8 cellular contexts compared by ENCODE assay signal in genomic region chr20:32974204-32975064, GRCh38. TPM values are rescaled to one million over a fixed set of nuclear protein-coding genes. Genes with fewer than 3 reads are reported as not detected.
DNase-seq lines count a peak whose midpoint lies in the region; ATAC-seq and TF ChIP-seq lines count a peak whose summit lies in the region.
"Not testable (repeated sequence)": the region's sequence is repeated elsewhere in the genome, so short reads cannot be mapped to it uniquely, and the experiment has no call there.

No MANE protein-coding gene starts in this region.

- not testable (repeated sequence) for H2BK12ac ChIP-seq in neuronal stem cell (ENCODE audit: low read length)

- H3K4me2 ChIP-seq in mesendoderm (ENCODE audit: low read length); neuronal stem cell (ENCODE audit: insufficient read depth, low read length, poor library complexity, severe bottlenecking): not testable (repeated sequence)

- peak; percentile 49 for DNase-seq in ELF-1 (ENCODE audit: low read depth, low spot score)
- DNase-seq in activated CD4-positive, alpha-beta memory T cell treated with anti-CD3 and anti-CD28 coated beads, Interleukin-2, amount 10 ng/mL, durations not matched to agents 7 days and 5 days: peak; percentile 10
- DNase-seq in endodermal cell: peak; percentile 89
- peak; percentile 94 for DNase-seq in mesendoderm
- not testable (repeated sequence) for DNase-seq in neuronal stem cell (ENCODE audit: low spot score)
- peak in 1 of 2 donors; percentile 8 for DNase-seq in stimulated activated naive CD8-positive, alpha-beta T cell treated with anti-CD3 and anti-CD28 coated beads, Interleukin-15, amount 100 ng/mL, for 72 hours

- peak overlapping the region; percentile 4 for H2AK5ac ChIP-seq in mesendoderm (ENCODE audit: low read length)
- H2AK5ac ChIP-seq in neuronal stem cell (ENCODE audit: low read depth, low read length): not testable (repeated sequence)

- not testable (repeated sequence) for H4K91ac ChIP-seq in neuronal stem cell (ENCODE audit: low read depth, low read length, poor library complexity)

- 48 to 70% methylated on average over 7 to 9 of the region's 9 CpGs for WGBS in endodermal cell (ENCODE audit: insufficient coverage in 1 of 2, insufficient read length in 1 of 2), 2 experiments
- no CpG with 5 or more reads among the region's 9 CpGs for WGBS in mesendoderm (ENCODE audit: extremely low coverage, insufficient coverage, low lambda C conversion rate)
- no CpG with 5 or more reads among the region's 9 CpGs for WGBS in neuronal stem cell (ENCODE audit: extremely low coverage in 2 of 2, insufficient read length in 2 of 2, insufficient replicate concordance in 1 of 2), 2 donors

- not testable (repeated sequence) for H4K8ac ChIP-seq in mesendoderm (ENCODE audit: low read depth, low read length); neuronal stem cell (ENCODE audit: low read depth, low read length)

- H3K4me1 Mint-ChIP-seq in activated CD4-positive, alpha-beta memory T cell treated with anti-CD3 and anti-CD28 coated beads, Interleukin-2, amount 10 ng/mL, durations not matched to agents 7 days and 5 days: peaks cover 32% of the 10 kb centered on the region
- H3K4me1 Mint-ChIP-seq in activated naive CD4-positive, alpha-beta T cell treated with anti-CD3 and anti-CD28 coated beads, Interleukin-2, amount 50 U/mL, for 24 hours: peaks cover 37% of the 10 kb centered on the region
- peaks cover 60% of the 10 kb centered on the region for H3K4me1 Mint-ChIP-seq in endodermal cell
- H3K4me1 Mint-ChIP-seq in stimulated activated naive CD8-positive, alpha-beta T cell treated with anti-CD3 and anti-CD28 coated beads, Interleukin-15, amount 100 ng/mL, for 72 hours: not testable (repeated sequence)

- peak overlapping the region; percentile 97 for H3K27ac ChIP-seq in KOPT-K1 (ENCODE audit: low read depth, low read length, poor library complexity, severe bottlenecking)
- H3K27ac ChIP-seq in endodermal cell (ENCODE audit: low read depth, low read length): peak overlapping the region; percentile 77
- peak overlapping the region; percentile 96 for H3K27ac ChIP-seq in mesendoderm (ENCODE audit: low read depth, low read length)
- H3K27ac ChIP-seq in neuronal stem cell (replicated peaks; ENCODE audit: low read length): not testable (repeated sequence)

- peaks cover 14% of the 10 kb centered on the region for H3K4me1 ChIP-seq in endodermal cell (ENCODE audit: control insufficient read depth, insufficient read depth, low read length)
- H3K4me1 ChIP-seq in mesendoderm (ENCODE audit: control insufficient read depth, low read depth, low read length): peaks cover 32% of the 10 kb centered on the region
- H3K4me1 ChIP-seq in neuronal stem cell (ENCODE audit: control insufficient read depth in 2 of 2, insufficient read depth in 1 of 2, low read depth in 1 of 2, low read length in 2 of 2): peaks cover 18% of the 10 kb centered on the region in 2 donors

- H3K4me3 ChIP-seq in endodermal cell (ENCODE audit: low read length); mesendoderm (ENCODE audit: low read length); neuronal stem cell (ENCODE audit: low read length in 2 of 2): not testable (repeated sequence)

- peak overlapping the region; percentile 93 for H3K4ac ChIP-seq in mesendoderm (ENCODE audit: low read depth, low read length)
- not testable (repeated sequence) for H3K4ac ChIP-seq in neuronal stem cell (ENCODE audit: low read length)

- not testable (repeated sequence) for H3K4me3 Mint-ChIP-seq in activated CD4-positive, alpha-beta memory T cell treated with anti-CD3 and anti-CD28 coated beads, Interleukin-2, amount 10 ng/mL, durations not matched to agents 7 days and 5 days; endodermal cell; stimulated activated naive CD8-positive, alpha-beta T cell treated with anti-CD3 and anti-CD28 coated beads, Interleukin-15, amount 100 ng/mL, for 72 hours
- H3K4me3 Mint-ChIP-seq in activated naive CD4-positive, alpha-beta T cell treated with anti-CD3 and anti-CD28 coated beads, Interleukin-2, amount 50 U/mL, for 24 hours: peak overlapping the region; percentile 62

- H2AFZ ChIP-seq in neuronal stem cell (ENCODE audit: low read length): not testable (repeated sequence)

- H2BK5ac ChIP-seq in mesendoderm (ENCODE audit: low read length): peak overlapping the region; percentile 100
- H2BK5ac ChIP-seq in neuronal stem cell (ENCODE audit: low read length): not testable (repeated sequence)

- peaks cover 26% of the 10 kb centered on the region for H3K36me3 Mint-ChIP-seq in activated CD4-positive, alpha-beta memory T cell treated with anti-CD3 and anti-CD28 coated beads, Interleukin-2, amount 10 ng/mL, durations not matched to agents 7 days and 5 days (ENCODE audit: low read depth)
- not testable (repeated sequence) for H3K36me3 Mint-ChIP-seq in activated naive CD4-positive, alpha-beta T cell treated with anti-CD3 and anti-CD28 coated beads, Interleukin-2, amount 50 U/mL, for 24 hours; endodermal cell (ENCODE audit: low read depth)

- peak overlapping the region; percentile 84 for H3K9ac ChIP-seq in endodermal cell (ENCODE audit: extremely low read depth, low read length, poor library complexity, severe bottlenecking)
- peak overlapping the region; percentile 78 for H3K9ac ChIP-seq in mesendoderm (ENCODE audit: low read length)
- not testable (repeated sequence) for H3K9ac ChIP-seq in neuronal stem cell (ENCODE audit: low read depth, low read length, poor library complexity)

- not testable (repeated sequence) for H3K14ac ChIP-seq in neuronal stem cell (ENCODE audit: low read length)

- H3K36me3 ChIP-seq in KOPT-K1 (ENCODE audit: insufficient read depth, low read length); endodermal cell (ENCODE audit: control insufficient read depth, insufficient read depth, low read length); mesendoderm (ENCODE audit: control insufficient read depth, insufficient read depth, low read length); neuronal stem cell (replicated peaks in 1 of 2; ENCODE audit: control insufficient read depth in 2 of 2, insufficient read depth in 2 of 2, low read length in 2 of 2): not testable (repeated sequence)

- H3K9me3 ChIP-seq in KOPT-K1 (ENCODE audit: insufficient read depth, low read length, poor library complexity, severe bottlenecking): peaks cover 13% of the 10 kb centered on the region
- H3K9me3 ChIP-seq in endodermal cell (ENCODE audit: control insufficient read depth, low read length); neuronal stem cell (replicated peaks in 1 of 2; ENCODE audit: control insufficient read depth in 2 of 2, insufficient read depth in 1 of 2, low read depth in 1 of 2, low read length in 2 of 2): not testable (repeated sequence)

- peak overlapping the region; percentile 91 for H3K56ac ChIP-seq in mesendoderm (ENCODE audit: low read length)

- not testable (repeated sequence) for H2BK15ac ChIP-seq in mesendoderm (replicated peaks; ENCODE audit: low read depth); neuronal stem cell (ENCODE audit: low read length)

- H3K9me3 Mint-ChIP-seq in activated CD4-positive, alpha-beta memory T cell treated with anti-CD3 and anti-CD28 coated beads, Interleukin-2, amount 10 ng/mL, durations not matched to agents 7 days and 5 days; activated naive CD4-positive, alpha-beta T cell treated with anti-CD3 and anti-CD28 coated beads, Interleukin-2, amount 50 U/mL, for 24 hours: not testable (repeated sequence)
- peaks cover 18% of the 10 kb centered on the region for H3K9me3 Mint-ChIP-seq in endodermal cell
- peaks cover 7 to 23% of the 10 kb centered on the region in 2 donors for H3K9me3 Mint-ChIP-seq in stimulated activated naive CD8-positive, alpha-beta T cell treated with anti-CD3 and anti-CD28 coated beads, Interleukin-15, amount 100 ng/mL, for 72 hours

- not testable (repeated sequence) for H3K27me3 ChIP-seq in endodermal cell (ENCODE audit: control insufficient read depth, insufficient read depth, low read length, poor library complexity, severe bottlenecking); mesendoderm (ENCODE audit: insufficient read depth, low read length, poor library complexity); neuronal stem cell (ENCODE audit: control insufficient read depth in 3 of 3, insufficient read depth in 3 of 3, low read depth in 1 of 3, low read length in 3 of 3)

- H3K18ac ChIP-seq in mesendoderm (ENCODE audit: low read length): peak overlapping the region; percentile 89
- H3K18ac ChIP-seq in neuronal stem cell (ENCODE audit: low read length): peak overlapping the region; percentile 25

- POLR2A ChIA-PET in activated CD4-positive, alpha-beta memory T cell treated with anti-CD3 and anti-CD28 coated beads, Interleukin-2, amount 10 ng/mL, durations not matched to agents 7 days and 5 days (lab: Charles Lee): interaction anchor here (1.9 kb wide), 1 partner anchor 26 kb away, joined by 5 read pairs; no protein-coding TSS in a partner anchor

- not testable (repeated sequence) for H3K27ac Mint-ChIP-seq in activated CD4-positive, alpha-beta memory T cell treated with anti-CD3 and anti-CD28 coated beads, Interleukin-2, amount 10 ng/mL, durations not matched to agents 7 days and 5 days; endodermal cell
- peak overlapping the region; percentile 92 for H3K27ac Mint-ChIP-seq in activated naive CD4-positive, alpha-beta T cell treated with anti-CD3 and anti-CD28 coated beads, Interleukin-2, amount 50 U/mL, for 24 hours
- H3K27ac Mint-ChIP-seq in stimulated activated naive CD8-positive, alpha-beta T cell treated with anti-CD3 and anti-CD28 coated beads, Interleukin-15, amount 100 ng/mL, for 72 hours: peak overlapping the region; percentile 1 to 8

- ATAC-seq in stimulated activated naive CD8-positive, alpha-beta T cell treated with anti-CD3 and anti-CD28 coated beads, Interleukin-15, amount 100 ng/mL, for 72 hours: not testable (repeated sequence)

- TF ChIP-seq CTCF in endodermal cell (conservative IDR thresholded peaks at IDR 0.05): not testable (repeated sequence)

- H4K5ac ChIP-seq in mesendoderm (ENCODE audit: low read length): peak overlapping the region; percentile 88

- H3K27me3 Mint-ChIP-seq in activated CD4-positive, alpha-beta memory T cell treated with anti-CD3 and anti-CD28 coated beads, Interleukin-2, amount 10 ng/mL, durations not matched to agents 7 days and 5 days; activated naive CD4-positive, alpha-beta T cell treated with anti-CD3 and anti-CD28 coated beads, Interleukin-2, amount 50 U/mL, for 24 hours; endodermal cell (ENCODE audit: insufficient read depth); stimulated activated naive CD8-positive, alpha-beta T cell treated with anti-CD3 and anti-CD28 coated beads, Interleukin-15, amount 100 ng/mL, for 72 hours: not testable (repeated sequence)

- peak overlapping the region; percentile 97 for H3K23ac ChIP-seq in mesendoderm (ENCODE audit: low read length)
- not testable (repeated sequence) for H3K23ac ChIP-seq in neuronal stem cell (ENCODE audit: low read depth, low read length, poor library complexity)

- not testable (repeated sequence) for H3K79me1 ChIP-seq in mesendoderm (ENCODE audit: low read length); neuronal stem cell (ENCODE audit: low read depth, low read length)

- peak overlapping the region; percentile 88 for H2BK120ac ChIP-seq in mesendoderm (ENCODE audit: low read depth, low read length)
- H2BK120ac ChIP-seq in neuronal stem cell (ENCODE audit: low read depth, low read length): not testable (repeated sequence)

- CTCF ChIA-PET in activated CD4-positive, alpha-beta memory T cell treated with anti-CD3 and anti-CD28 coated beads, Interleukin-2, amount 10 ng/mL, durations not matched to agents 7 days and 5 days (lab: Charles Lee): not testable (repeated sequence)

- H3K79me2 ChIP-seq in mesendoderm (ENCODE audit: control insufficient read depth, insufficient read depth, low read length): not testable (repeated sequence)

RNA-seq across cellular contexts. Expression of gene SUN5, which starts 29.8 kb away (rescaled TPM):
- not detected for total RNA-seq in activated CD4-positive, alpha-beta memory T cell treated with anti-CD3 and anti-CD28 coated beads, Interleukin-2, amount 10 ng/mL, durations not matched to agents 7 days and 5 days
- total RNA-seq in endodermal cell: not detected
- polyA plus RNA-seq in endodermal cell (2013, experiment 1 of 2): not detected
- polyA plus RNA-seq in endodermal cell (2013, experiment 2 of 2): not detected
- polyA plus RNA-seq in mesendoderm (2013, experiment 1 of 2): not detected
- polyA plus RNA-seq in mesendoderm (2013, experiment 2 of 2): not detected
- polyA plus RNA-seq in neuronal stem cell (2013, experiment 1 of 2): not detected
- not detected for polyA plus RNA-seq in neuronal stem cell (2013, experiment 2 of 2)

RNA-seq across cellular contexts. Expression of gene BPIFB2, which starts 33.1 kb away (rescaled TPM):
- not detected for total RNA-seq in activated CD4-positive, alpha-beta memory T cell treated with anti-CD3 and anti-CD28 coated beads, Interleukin-2, amount 10 ng/mL, durations not matched to agents 7 days and 5 days
- not detected for total RNA-seq in endodermal cell
- polyA plus RNA-seq in endodermal cell (2013, experiment 1 of 2): not detected
- polyA plus RNA-seq in endodermal cell (2013, experiment 2 of 2): not detected
- 0.10 TPM for polyA plus RNA-seq in mesendoderm (2013, experiment 1 of 2)
- polyA plus RNA-seq in mesendoderm (2013, experiment 2 of 2): 0.11 TPM
- polyA plus RNA-seq in neuronal stem cell (2013, experiment 1 of 2): not detected
- polyA plus RNA-seq in neuronal stem cell (2013, experiment 2 of 2): 0.03 TPM

RNA-seq across cellular contexts. Expression of gene BPIFB6, which starts 57.0 kb away (rescaled TPM):
- not detected for total RNA-seq in activated CD4-positive, alpha-beta memory T cell treated with anti-CD3 and anti-CD28 coated beads, Interleukin-2, amount 10 ng/mL, durations not matched to agents 7 days and 5 days
- total RNA-seq in endodermal cell: not detected
- not detected for polyA plus RNA-seq in endodermal cell (2013, experiment 1 of 2)
- not detected for polyA plus RNA-seq in endodermal cell (2013, experiment 2 of 2)
- polyA plus RNA-seq in mesendoderm (2013, experiment 1 of 2): not detected
- not detected for polyA plus RNA-seq in mesendoderm (2013, experiment 2 of 2)
- polyA plus RNA-seq in neuronal stem cell (2013, experiment 1 of 2): not detected
- polyA plus RNA-seq in neuronal stem cell (2013, experiment 2 of 2): not detected
